In the genomic region with DNA sequence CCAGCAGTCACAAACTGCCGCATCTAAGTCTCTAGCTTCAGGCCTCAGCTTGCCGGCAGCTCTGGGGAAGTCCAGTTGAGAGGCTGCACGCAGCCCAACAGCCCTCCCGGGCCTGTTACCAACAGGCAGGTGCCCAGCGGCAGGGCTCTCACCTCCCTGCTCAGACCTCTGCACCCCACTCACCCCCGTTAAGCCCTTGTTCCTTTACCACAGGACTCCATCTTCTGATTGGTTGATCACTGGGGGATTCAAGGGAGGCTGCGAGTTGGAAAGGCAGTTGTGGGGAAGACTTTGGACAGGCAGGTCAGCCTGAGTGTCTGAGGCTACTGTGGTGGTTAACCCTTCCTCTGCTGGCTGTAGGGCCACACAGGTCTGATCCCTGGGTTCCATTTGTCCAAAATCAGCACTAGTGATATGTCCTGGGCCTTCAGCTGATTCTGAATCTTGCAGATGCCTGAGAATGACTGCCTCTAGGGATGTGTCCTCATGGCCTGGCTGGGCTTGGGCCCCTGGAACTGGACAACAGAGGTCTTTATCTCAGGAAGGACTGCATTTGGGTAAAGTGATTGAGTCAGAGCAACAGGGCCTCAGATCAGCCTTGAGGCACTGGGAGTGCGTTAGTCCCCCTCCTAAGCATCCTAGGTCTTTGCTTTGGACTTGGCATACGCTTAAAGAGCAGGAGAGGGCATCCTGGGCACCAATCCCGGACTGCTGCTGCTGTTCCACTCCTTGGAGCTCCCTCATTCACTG, we compare ENCODE assay signal across 26 cellular contexts.
"Had no signal": no experiment of that assay in that cellular context is flagged by ENCODE, and none has a peak within 500 bp of the region (broad histone marks: within the 10 kb centered on the region; RNA-seq: fewer than 3 reads in every experiment).

No MANE protein-coding gene starts in this region.

- H3K79me2 ChIP-seq: hepatocyte had no signal

- FAIRE-seq: pancreas, small intestine had no signal

- H2AFZ ChIP-seq: hepatocyte had no signal

- H3K4me2 ChIP-seq: hepatocyte had no signal

- H3K9me3 Mint-ChIP-seq: naive thymus-derived CD4-positive, alpha-beta T cell; natural killer cell treated with Interleukin-12 subunit alpha and Interleukin-12 subunit beta and Interleukin-15 and Interleukin-18, amount 100 ng/mL, for 72 hours; stimulated activated effector memory CD8-positive, alpha-beta T cell treated with anti-CD3 and anti-CD28 coated beads, Interleukin-12 subunit alpha, Interleukin-12 subunit beta, amount 100 ng/mL, for 72 hours; stimulated activated naive CD8-positive, alpha-beta T cell treated with anti-CD3 and anti-CD28 coated beads, Interleukin-15, Interleukin-2, amounts not matched to agents 100 ng/mL and 50 ng/mL, for 24 hours had no signal

- H3K27ac Mint-ChIP-seq: naive thymus-derived CD4-positive, alpha-beta T cell; natural killer cell treated with Interleukin-12 subunit alpha and Interleukin-12 subunit beta and Interleukin-15 and Interleukin-18, amount 100 ng/mL, for 72 hours; stimulated activated effector memory CD8-positive, alpha-beta T cell treated with anti-CD3 and anti-CD28 coated beads, Interleukin-12 subunit alpha, Interleukin-12 subunit beta, amount 100 ng/mL, for 72 hours; stimulated activated naive CD8-positive, alpha-beta T cell treated with anti-CD3 and anti-CD28 coated beads, Interleukin-15, Interleukin-2, amounts not matched to agents 100 ng/mL and 50 ng/mL, for 24 hours had no signal

- DNase-seq: islet precursor cell; left ventricle myocardium inferior; mesendoderm; midbrain; mucosa of descending colon; naive thymus-derived CD4-positive, alpha-beta T cell; pancreas; retina; right cardiac atrium; sigmoid colon; small intestine; spleen; stimulated activated CD4-positive, alpha-beta T cell treated with anti-CD3 and anti-CD28 coated beads, Interleukin-4, amount 100 ng/mL, for 24 hours; stimulated activated naive CD4-positive, alpha-beta T cell; tibial artery; trophoblast cell; upper lobe of right lung; uterus had no signal

- H3K4me1 ChIP-seq: left ventricle myocardium inferior, pancreas, prostate gland, sigmoid colon, spleen, suprapubic skin, tibial artery, upper lobe of right lung, uterus had no signal

- ATAC-seq: mucosa of descending colon; naive thymus-derived CD4-positive, alpha-beta T cell; natural killer cell treated with Interleukin-12 subunit alpha and Interleukin-12 subunit beta and Interleukin-15 and Interleukin-18, amount 100 ng/mL, for 72 hours; pancreas; right cardiac atrium; stimulated activated effector memory CD8-positive, alpha-beta T cell treated with anti-CD3 and anti-CD28 coated beads, Interleukin-12 subunit alpha, Interleukin-12 subunit beta, amount 100 ng/mL, for 72 hours; upper lobe of right lung had no signal

- H3K4me3 ChIP-seq: hepatocyte, left ventricle myocardium inferior, lung, mucosa of descending colon, pancreas, prostate gland, sigmoid colon, spleen, suprapubic skin, thoracic aorta, tibial artery, upper lobe of right lung, uterus had no signal

- H3K36me3 Mint-ChIP-seq: naive thymus-derived CD4-positive, alpha-beta T cell; natural killer cell treated with Interleukin-12 subunit alpha and Interleukin-12 subunit beta and Interleukin-15 and Interleukin-18, amount 100 ng/mL, for 72 hours; stimulated activated effector memory CD8-positive, alpha-beta T cell treated with anti-CD3 and anti-CD28 coated beads, Interleukin-12 subunit alpha, Interleukin-12 subunit beta, amount 100 ng/mL, for 72 hours had no signal

- H3K36me3 ChIP-seq: left ventricle myocardium inferior, pancreas, prostate gland, sigmoid colon, spleen, suprapubic skin, thoracic aorta, tibial artery, upper lobe of right lung, uterus had no signal

- H3K4me3 Mint-ChIP-seq: naive thymus-derived CD4-positive, alpha-beta T cell; natural killer cell treated with Interleukin-12 subunit alpha and Interleukin-12 subunit beta and Interleukin-15 and Interleukin-18, amount 100 ng/mL, for 72 hours; stimulated activated effector memory CD8-positive, alpha-beta T cell treated with anti-CD3 and anti-CD28 coated beads, Interleukin-12 subunit alpha, Interleukin-12 subunit beta, amount 100 ng/mL, for 72 hours; stimulated activated naive CD8-positive, alpha-beta T cell treated with anti-CD3 and anti-CD28 coated beads, Interleukin-15, Interleukin-2, amounts not matched to agents 100 ng/mL and 50 ng/mL, for 24 hours had no signal

- H3K4me1 Mint-ChIP-seq: naive thymus-derived CD4-positive, alpha-beta T cell; stimulated activated effector memory CD8-positive, alpha-beta T cell treated with anti-CD3 and anti-CD28 coated beads, Interleukin-12 subunit alpha, Interleukin-12 subunit beta, amount 100 ng/mL, for 72 hours had no signal

- H3K27ac ChIP-seq: hepatocyte, left ventricle myocardium inferior, pancreas, prostate gland, sigmoid colon, spleen, suprapubic skin, thoracic aorta, tibial artery, upper lobe of right lung, uterus had no signal

- H3K27me3 ChIP-seq: hepatocyte, pancreas, sigmoid colon, tibial artery, uterus had no signal
